ENCODE assay signal across 1 cellular context in genomic region chr3:24450142-24450932, GRCh38.
TF ChIP-seq lines count a peak whose summit lies in the region.

No MANE protein-coding gene starts in this region.

TF ChIP-seq in HepG2, 621 proteins besides CTCF, POLR2A, EP300 and RAD21 (continued from another document and continues in another):
- TF ChIP-seq ZBTB39 (CRISPR knock-in tag; IDR thresholded peaks at IDR 0.05) (no peak), NFYC (CRISPR knock-in tag; IDR thresholded peaks at IDR 0.05) (no peak), ZNF574 (CRISPR knock-in tag; IDR thresholded peaks at IDR 0.05) (no peak), GABPA (IDR thresholded peaks at IDR 0.05; ENCODE audit: low read depth, low read length) (no peak), GABPA (CRISPR knock-in tag; IDR thresholded peaks at IDR 0.05; ENCODE audit: low read depth) (no peak), ZNF331 (CRISPR knock-in tag; IDR thresholded peaks at IDR 0.05) (peak; percentile 87), ELF3 (CRISPR knock-in tag; IDR thresholded peaks at IDR 0.05) (0 out of 2 replicates have a peak, but pooled peaks have one; percentile 33), GPN1 (CRISPR knock-in tag; IDR thresholded peaks at IDR 0.05; ENCODE audit: borderline replicate concordance) (no peak), FOXP4 (CRISPR knock-in tag; IDR thresholded peaks at IDR 0.05) (peak; percentile 90), LCORL (IDR thresholded peaks at IDR 0.05) (no peak), LCORL (CRISPR knock-in tag; IDR thresholded peaks at IDR 0.05) (no peak), ZSCAN5A (CRISPR knock-in tag; IDR thresholded peaks at IDR 0.05; ENCODE audit: borderline replicate concordance) (no peak), ZMYM2 (CRISPR knock-in tag; IDR thresholded peaks at IDR 0.05) (no peak), MAX (IDR thresholded peaks at IDR 0.05) (peak; percentile 74), HOXA5 (CRISPR knock-in tag; IDR thresholded peaks at IDR 0.05) (no peak), LRRFIP1 (CRISPR knock-in tag; conservative IDR thresholded peaks at IDR 0.05) (no peak), ZNF557 (CRISPR knock-in tag; IDR thresholded peaks at IDR 0.05) (no peak), E2F5 (CRISPR knock-in tag; conservative IDR thresholded peaks at IDR 0.05) (no peak), SRSF4 (IDR thresholded peaks at IDR 0.05; ENCODE audit: low read depth, low read length, poor library complexity, severe bottlenecking) (no peak), ZNF12 (CRISPR knock-in tag; IDR thresholded peaks at IDR 0.05) (0 out of 2 replicates have a peak, but pooled peaks have one; percentile 42), POLR2AphosphoS2 (IDR thresholded peaks at IDR 0.05; ENCODE audit: low read depth, low read length) (no peak), ZBTB10 (CRISPR knock-in tag; IDR thresholded peaks at IDR 0.05; ENCODE audit: borderline replicate concordance) (no peak), RFX5 (IDR thresholded peaks at IDR 0.05; ENCODE audit: low read depth, low read length) (no peak), SNAPC4 (CRISPR knock-in tag; IDR thresholded peaks at IDR 0.05) (no peak), HIVEP1 (CRISPR knock-in tag; IDR thresholded peaks at IDR 0.05) (no peak), ZNF747 (CRISPR knock-in tag; IDR thresholded peaks at IDR 0.05; ENCODE audit: borderline replicate concordance) (no peak), REST (IDR thresholded peaks at IDR 0.05; ENCODE audit: borderline replicate concordance in 1 of 2, low read depth in 1 of 2, low read length in 2 of 2) (0 out of 4 replicates have a peak, but pooled peaks of 1 of the 2 experiments have one; percentile 14), TCF7 (IDR thresholded peaks at IDR 0.05; ENCODE audit: low read depth) (0 out of 2 replicates have a peak, but pooled peaks have one; percentile 39), NFKB2 (CRISPR knock-in tag; IDR thresholded peaks at IDR 0.05; ENCODE audit: borderline replicate concordance) (no peak), ZNF740 (CRISPR knock-in tag; IDR thresholded peaks at IDR 0.05) (no peak)
